Comparison of ENCODE assay signal across 1 cellular context in genomic region chr1:42960693-42961559, GRCh38.
TF ChIP-seq lines count a peak whose summit lies in the region.

No MANE protein-coding gene starts in this region.

TF ChIP-seq in H1, 55 proteins besides CTCF, POLR2A, EP300 and RAD21:
- TF ChIP-seq GABPA (IDR thresholded peaks at IDR 0.05; ENCODE audit: borderline replicate concordance, insufficient read depth, low read length), result no peak
- no peak for TF ChIP-seq SIX5 (IDR thresholded peaks at IDR 0.05; ENCODE audit: low read depth, low read length)
- TF ChIP-seq EZH2 (IDR thresholded peaks at IDR 0.05; ENCODE audit: low read depth, low read length, severe bottlenecking), result no peak
- TF ChIP-seq ASH2L (IDR thresholded peaks at IDR 0.05; ENCODE audit: low read length), result no peak
- TF ChIP-seq CREB1 (IDR thresholded peaks at IDR 0.05), result no peak
- TF ChIP-seq RBBP5 (IDR thresholded peaks at IDR 0.05; ENCODE audit: borderline replicate concordance, low read depth, low read length), result no peak
- no peak for TF ChIP-seq CBX5 (IDR thresholded peaks at IDR 0.05; ENCODE audit: low read depth, low read length)
- no peak for TF ChIP-seq CBX8 (IDR thresholded peaks at IDR 0.05; ENCODE audit: borderline replicate concordance, low read depth, low read length)
- TF ChIP-seq PHF8 (conservative IDR thresholded peaks at IDR 0.05; ENCODE audit: low read depth, low read length), result no peak
- no peak for TF ChIP-seq SAP30 (IDR thresholded peaks at IDR 0.05; ENCODE audit: insufficient read depth, insufficient replicate concordance, low read length)
- TF ChIP-seq ATF2 (IDR thresholded peaks at IDR 0.05; ENCODE audit: low read length), result no peak
- no peak for TF ChIP-seq KDM4A (IDR thresholded peaks at IDR 0.05; ENCODE audit: low read depth, low read length, severe bottlenecking)
- TF ChIP-seq TEAD4 (IDR thresholded peaks at IDR 0.05; ENCODE audit: low read depth, low read length), result no peak
- no peak for TF ChIP-seq SP2 (IDR thresholded peaks at IDR 0.05; ENCODE audit: low read length)
- no peak for TF ChIP-seq TAF7 (optimal IDR thresholded peaks at IDR 0.05; ENCODE audit: borderline replicate concordance, low read depth, low read length)
- TF ChIP-seq EGR1 (IDR thresholded peaks at IDR 0.05; ENCODE audit: borderline replicate concordance, low read depth, low read length), result no peak
- TF ChIP-seq TCF12 (IDR thresholded peaks at IDR 0.05; ENCODE audit: low read depth, low read length), result no peak
- TF ChIP-seq TAF1 (IDR thresholded peaks at IDR 0.05; ENCODE audit: low read depth, low read length), result no peak
- TF ChIP-seq NRF1 (IDR thresholded peaks at IDR 0.05; ENCODE audit: low read depth, low read length), result no peak
- TF ChIP-seq RFX5 (IDR thresholded peaks at IDR 0.05; ENCODE audit: borderline replicate concordance, low read depth, low read length), result no peak
